In the genomic region with DNA sequence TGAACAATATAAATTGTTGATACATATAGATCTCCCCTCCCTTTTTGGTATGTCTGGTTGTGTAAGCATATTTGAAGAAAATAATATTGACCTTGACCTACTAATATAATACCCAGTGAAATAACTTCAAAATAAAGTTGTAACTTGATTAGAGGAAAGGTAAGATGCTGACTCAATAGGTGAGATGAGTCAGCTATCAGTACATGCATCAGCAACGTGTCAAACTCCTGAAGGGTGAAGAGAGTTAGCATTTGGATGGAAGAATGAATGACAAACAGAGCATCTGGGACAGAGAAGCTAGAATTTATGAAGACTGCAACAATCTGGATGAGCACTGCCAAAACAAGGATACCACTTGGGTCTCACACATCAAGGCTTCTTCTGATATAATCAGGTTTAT, we compare ENCODE assay signal across 15 cellular contexts.
DNase-seq lines count a peak whose midpoint lies in the region; ATAC-seq lines count a peak whose summit lies in the region.
"Had no signal": no experiment of that assay in that cellular context is flagged by ENCODE, and none has a peak within 500 bp of the region (broad histone marks: within the 10 kb centered on the region; RNA-seq: fewer than 3 reads in every experiment).

No MANE protein-coding gene starts in this region.

- ATAC-seq in GM21717 (IDR thresholded peaks at IDR 0.05; ENCODE audit: unreplicated experiment) (peak; percentile 45), HG02938 (IDR thresholded peaks at IDR 0.05; ENCODE audit: unreplicated experiment) (no peak)

- intact Hi-C loops in head of caudate nucleus (cut with DNase I), result no loop called here

- DNase-seq in DMS53 (lab: John Stamatoyannopoulos, UW) (peak; percentile 32), DMS53 treated with DMSO at 0.1 percent for 48 hours (lab: John Stamatoyannopoulos, UW; ENCODE audit: unreplicated experiment) (no peak), SW480 (ENCODE audit: low spot score) (peak; percentile 8), kidney tubule cell (ENCODE audit: low spot score) (peak; percentile 76), head of caudate nucleus (no peak)
- DNase-seq in stimulated activated naive CD4-positive, alpha-beta T cell treated with Interleukin-2 at 50 U/mL for 16 hours (lab: John Stamatoyannopoulos, UW), result no peak
- DNase-seq: activated CD8-positive, alpha-beta memory T cell treated with anti-CD3 and anti-CD28 coated beads, Interleukin-2, amount 50 U/mL, for 4 hours; GDM1; KG1; NCI-H187 treated with DMSO at 0.1 percent for 48 hours; ovary; SHP77 treated with DMSO at 0.1 percent for 48 hours; spleen had no signal

Comparison
In these comparisons a context has a peak if more than half of its experiments do, and no peak if none do; other contexts are left out.
1. DNase-seq: peak in DMS53 (single experiment), SW480 (single experiment) and kidney tubule cell (single experiment); none in DMS53 treated with DMSO at 0.1 percent for 48 hours (single experiment), head of caudate nucleus (0 of 42) and stimulated activated naive CD4-positive, alpha-beta T cell treated with Interleukin-2 at 50 U/mL for 16 hours (single experiment).